ENCODE assay signal across 8 cellular contexts in the genomic region with DNA sequence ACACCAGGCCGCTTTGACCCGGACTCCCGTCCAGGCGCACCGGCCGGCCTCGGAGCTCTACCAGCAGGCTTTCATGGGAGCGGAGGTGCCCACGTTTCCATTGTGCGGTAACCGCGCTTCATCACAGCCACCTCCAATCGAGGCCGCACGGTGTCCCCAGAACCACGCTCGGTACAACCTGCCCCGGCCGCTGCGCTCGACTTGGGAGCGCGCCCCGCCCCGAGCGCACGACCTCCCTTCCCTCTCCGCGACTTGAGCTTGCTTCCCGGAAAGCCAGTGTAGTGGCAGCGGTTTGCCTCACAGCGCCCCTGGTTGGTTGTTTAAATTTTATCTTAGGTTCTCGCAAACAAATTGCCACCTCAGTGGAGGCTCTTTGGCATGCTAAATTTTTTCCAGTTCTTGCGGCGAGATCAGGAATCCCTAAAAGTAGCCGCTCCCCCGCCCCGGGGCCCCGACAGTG. TPM values are rescaled to one million over a fixed set of nuclear protein-coding genes. Genes with fewer than 3 reads are reported as not detected.
DNase-seq lines count a peak whose midpoint lies in the region; ATAC-seq and TF ChIP-seq lines count a peak whose summit lies in the region.

No MANE protein-coding gene starts in this region.

- peak; percentile 52 for DNase-seq in activated naive CD4-positive, alpha-beta T cell treated with Interleukin-2 at 50 U/mL for 16 hours
- DNase-seq in activated naive CD4-positive, alpha-beta T cell (lab: John Stamatoyannopoulos, UW), result no peak
- DNase-seq in NCI-H2227 treated with DMSO at 0.1 percent for 48 hours (lab: John Stamatoyannopoulos, UW), result peak; percentile 71
- DNase-seq in activated naive CD4-positive, alpha-beta T cell treated with anti-CD3 and anti-CD28 coated beads, Interleukin-2, amount 50 U/mL, for 72 hours (ENCODE audit: low spot score in 2 of 2), result peak; percentile 68 to 78
- peak; percentile 74 to 80 for DNase-seq in heart right ventricle
- DNase-seq in prostate gland (ENCODE audit: low spot score), result peak; percentile 75
- DNase-seq in Kasumi-1 (lab: John Stamatoyannopoulos, UW), result no peak

- H3K27ac ChIP-seq in heart right ventricle, result peak overlapping the region; percentile 84 to 96 (median 92)
- H3K27ac ChIP-seq in prostate gland, result peak overlapping the region; percentile 85 to 87

- peak overlapping the region; percentile 33 to 67 (median 62) for H3K4me3 ChIP-seq in heart right ventricle
- H3K4me3 ChIP-seq in prostate gland, result peak overlapping the region; percentile 53 to 57

- H3K9me3 Mint-ChIP-seq in activated naive CD4-positive, alpha-beta T cell treated with anti-CD3 and anti-CD28 coated beads, Interleukin-2, amount 50 U/mL, for 72 hours, result peaks cover 0 to 3% of the 10 kb centered on the region in 2 donors

- TF ChIP-seq CTCF in heart right ventricle (IDR thresholded peaks at IDR 0.05) (peak in 5 of 9 donors; percentile 9 to 53 (median 42)), prostate gland (IDR thresholded peaks at IDR 0.05) (peak in 3 of 4 experiments; percentile 11 to 63 (median 59))

- H3K9me3 ChIP-seq in heart right ventricle, result no peaks in the 10 kb centered on the region
- H3K9me3 ChIP-seq in prostate gland, result no peaks in the 10 kb centered on the region

- H3K27me3 ChIP-seq in heart right ventricle, result peaks cover 0 to 72% (median 43%) of the 10 kb centered on the region in 7 donors
- no peaks in the 10 kb centered on the region for H3K27me3 ChIP-seq in prostate gland (replicated peaks; ENCODE audit: insufficient read depth)

- peaks cover 0 to 14% (median 0%) of the 10 kb centered on the region in 9 donors for H3K36me3 ChIP-seq in heart right ventricle
- no peaks in the 10 kb centered on the region for H3K36me3 ChIP-seq in prostate gland

- TF ChIP-seq POLR2A in prostate gland (IDR thresholded peaks at IDR 0.05), result peak; percentile 0

- peaks cover 29 to 35% of the 10 kb centered on the region in 2 donors for H3K36me3 Mint-ChIP-seq in activated naive CD4-positive, alpha-beta T cell treated with anti-CD3 and anti-CD28 coated beads, Interleukin-2, amount 50 U/mL, for 72 hours

- H3K27ac Mint-ChIP-seq in activated naive CD4-positive, alpha-beta T cell treated with anti-CD3 and anti-CD28 coated beads, Interleukin-2, amount 50 U/mL, for 72 hours, result peak overlapping the region; percentile 97 to 99

- ATAC-seq in HG02798 (IDR thresholded peaks at IDR 0.05; ENCODE audit: poor library complexity, unreplicated experiment), result peak; percentile 42
- peak; percentile 48 to 72 for ATAC-seq in activated naive CD4-positive, alpha-beta T cell treated with anti-CD3 and anti-CD28 coated beads, Interleukin-2, amount 50 U/mL, for 72 hours
- peak; percentile 73 to 90 (median 81) for ATAC-seq in heart right ventricle

- WGBS in heart right ventricle, 2 donors, result 0 to 1% methylated on average over 39 of the region's 39 CpGs
- under 1% methylated on average over 23 of the region's 39 CpGs for WGBS in prostate gland

- intact Hi-C loops in heart right ventricle (cut with DNase I) (loop anchor here in 6 of 10 donors (1.0 to 10.0 kb wide), 8 partner anchors 39 to 199 kb away; no protein-coding TSS in a partner anchor), prostate gland (cut with DNase I) (loop anchor here (2.0 to 5.0 kb wide), 4 partner anchors 39 to 199 kb away; no protein-coding TSS in a partner anchor)

- peaks cover 3 to 67% (median 39%) of the 10 kb centered on the region in 9 donors for H3K4me1 ChIP-seq in heart right ventricle
- H3K4me1 ChIP-seq in prostate gland (replicated peaks), result peaks cover 3% of the 10 kb centered on the region

RNA-seq across cellular contexts. Expression of gene CYP1B1, which starts 0.3 kb away (rescaled TPM):
- 10 to 100 TPM; 40.4 to 41.7 TPM for total RNA-seq in activated naive CD4-positive, alpha-beta T cell treated with anti-CD3 and anti-CD28 coated beads, Interleukin-2, amount 50 U/mL, for 72 hours
- total RNA-seq in heart right ventricle, result 10 to 100 TPM in 9 of 10 donors, 1 to 10 TPM in 1; 8.5 to 89.3 (median 18.6) TPM
- 1 to 10 TPM; 7.2 to 7.9 TPM for polyA plus RNA-seq in heart right ventricle
- 100 to 1,000 TPM in 1 of 2 donors, 10 to 100 TPM in 1; 19.4 to 289 TPM for total RNA-seq in prostate gland

Comparison
In these comparisons a context has a peak if more than half of its experiments do, and no peak if none do; other contexts are left out.
1. DNase-seq: peak in activated naive CD4-positive, alpha-beta T cell treated with Interleukin-2 at 50 U/mL for 16 hours (single experiment), NCI-H2227 treated with DMSO at 0.1 percent for 48 hours (single experiment), activated naive CD4-positive, alpha-beta T cell treated with anti-CD3 and anti-CD28 coated beads, Interleukin-2, amount 50 U/mL, for 72 hours (2 of 2), heart right ventricle (2 of 2) and prostate gland (single experiment); none in activated naive CD4-positive, alpha-beta T cell (0 of 4) and Kasumi-1 (0 of 2).
2. Peak in every context shown above with its lines, with median percentiles within 50 percentile points of each other: ATAC-seq.